Comparison of ENCODE assay signal across 15 cellular contexts in genomic region chr10:21488954-21489446, GRCh38. TPM values are rescaled to one million over a fixed set of nuclear protein-coding genes. Genes with fewer than 3 reads are reported as not detected.
"Had no signal": no experiment of that assay in that cellular context is flagged by ENCODE, and none has a peak within 500 bp of the region (broad histone marks: within the 10 kb centered on the region; RNA-seq: fewer than 3 reads in every experiment).

No MANE protein-coding gene starts in this region.

- H3K27ac ChIP-seq: colonic mucosa, heart left ventricle, left lung had no signal

- H3K36me3 Mint-ChIP-seq: activated CD4-positive, alpha-beta memory T cell treated with anti-CD3 and anti-CD28 coated beads for 36 hours; activated naive CD8-positive, alpha-beta T cell treated with anti-CD3 and anti-CD28 coated beads for 36 hours; stimulated activated memory B cell treated with anti-CD40 and anti-IgM and Interleukin-4, amounts not matched to agents 10 μg/mL and 1 μg/mL and 100 μg/mL, for 72 hours had no signal

- H3K9me3 ChIP-seq: colonic mucosa, heart left ventricle, left lung, tibial nerve had no signal

- H3K27me3 ChIP-seq: tibial nerve had no signal

- ATAC-seq: activated T-cell treated with anti-CD3 and anti-CD28 coated beads, Interleukin-2, amount 50 U/mL, for 4 hours; heart left ventricle; left lung; right cardiac atrium; stimulated activated memory B cell treated with anti-CD40 and anti-IgM and Interleukin-4, amounts not matched to agents 10 μg/mL and 1 μg/mL and 100 μg/mL, for 72 hours had no signal

- H3K27me3 Mint-ChIP-seq: progenitor cell of endocrine pancreas had no signal

- H3K9me3 Mint-ChIP-seq: activated CD4-positive, alpha-beta memory T cell treated with anti-CD3 and anti-CD28 coated beads for 36 hours; activated naive CD8-positive, alpha-beta T cell treated with anti-CD3 and anti-CD28 coated beads for 36 hours; activated T-cell treated with anti-CD3 and anti-CD28 coated beads, Interleukin-2, amount 50 U/mL, for 4 hours; stimulated activated memory B cell treated with anti-CD40 and anti-IgM and Interleukin-4, amounts not matched to agents 10 μg/mL and 1 μg/mL and 100 μg/mL, for 72 hours had no signal

- H3K4me1 ChIP-seq: colonic mucosa had no signal

- H3K36me3 ChIP-seq: colonic mucosa, heart left ventricle, left lung, tibial nerve had no signal

- H3K4me3 ChIP-seq: colonic mucosa, heart left ventricle, left lung, tibial nerve had no signal

- DNase-seq: activated CD4-positive, alpha-beta memory T cell treated with anti-CD3 and anti-CD28 coated beads for 36 hours; activated CD4-positive, CD25-positive, alpha-beta regulatory T cell treated with anti-CD3 and anti-CD28 coated beads, Interleukin-2, amount 50 U/mL, for 72 hours; activated effector memory CD4-positive, alpha-beta T cell treated with anti-CD3 and anti-CD28 coated beads, Interleukin-2, amount 50 U/mL, for 16 hours; activated naive CD8-positive, alpha-beta T cell treated with anti-CD3 and anti-CD28 coated beads for 36 hours; activated T-cell treated with anti-CD3 and anti-CD28 coated beads, Interleukin-2, amount 50 U/mL, for 4 hours; anterior cingulate cortex; colonic mucosa; effector CD4-positive, alpha-beta T cell; left lung; right cardiac atrium; T-helper 2 cell had no signal

- H3K4me3 Mint-ChIP-seq: activated CD4-positive, alpha-beta memory T cell treated with anti-CD3 and anti-CD28 coated beads for 36 hours; activated naive CD8-positive, alpha-beta T cell treated with anti-CD3 and anti-CD28 coated beads for 36 hours; activated T-cell treated with anti-CD3 and anti-CD28 coated beads, Interleukin-2, amount 50 U/mL, for 4 hours; stimulated activated memory B cell treated with anti-CD40 and anti-IgM and Interleukin-4, amounts not matched to agents 10 μg/mL and 1 μg/mL and 100 μg/mL, for 72 hours had no signal

- H3K27ac Mint-ChIP-seq: activated CD4-positive, alpha-beta memory T cell treated with anti-CD3 and anti-CD28 coated beads for 36 hours; activated naive CD8-positive, alpha-beta T cell treated with anti-CD3 and anti-CD28 coated beads for 36 hours; progenitor cell of endocrine pancreas; stimulated activated memory B cell treated with anti-CD40 and anti-IgM and Interleukin-4, amounts not matched to agents 10 μg/mL and 1 μg/mL and 100 μg/mL, for 72 hours had no signal

RNA-seq across cellular contexts. Expression of gene SKIDA1, which starts 36.5 kb away (rescaled TPM):
- total RNA-seq: activated T-cell treated with anti-CD3 and anti-CD28 coated beads, Interleukin-2, amount 50 U/mL, for 4 hours had no signal
